ENCODE assay signal across 7 cellular contexts in genomic region chr5:108129129-108129528, GRCh38.
"Had no signal": no experiment of that assay in that cellular context is flagged by ENCODE, and none has a peak within 500 bp of the region (broad histone marks: within the 10 kb centered on the region; RNA-seq: fewer than 3 reads in every experiment).

No MANE protein-coding gene starts in this region.

- DNase-seq: IMR-90, KBM-7, KG1 had no signal

- H3K27ac ChIP-seq: HL-60 had no signal

- H3K4me3 ChIP-seq: K562 had no signal

- FAIRE-seq: HepG2, HTR-8/SVneo, K562 had no signal
